19 cellular contexts compared by ENCODE assay signal in the genomic region with DNA sequence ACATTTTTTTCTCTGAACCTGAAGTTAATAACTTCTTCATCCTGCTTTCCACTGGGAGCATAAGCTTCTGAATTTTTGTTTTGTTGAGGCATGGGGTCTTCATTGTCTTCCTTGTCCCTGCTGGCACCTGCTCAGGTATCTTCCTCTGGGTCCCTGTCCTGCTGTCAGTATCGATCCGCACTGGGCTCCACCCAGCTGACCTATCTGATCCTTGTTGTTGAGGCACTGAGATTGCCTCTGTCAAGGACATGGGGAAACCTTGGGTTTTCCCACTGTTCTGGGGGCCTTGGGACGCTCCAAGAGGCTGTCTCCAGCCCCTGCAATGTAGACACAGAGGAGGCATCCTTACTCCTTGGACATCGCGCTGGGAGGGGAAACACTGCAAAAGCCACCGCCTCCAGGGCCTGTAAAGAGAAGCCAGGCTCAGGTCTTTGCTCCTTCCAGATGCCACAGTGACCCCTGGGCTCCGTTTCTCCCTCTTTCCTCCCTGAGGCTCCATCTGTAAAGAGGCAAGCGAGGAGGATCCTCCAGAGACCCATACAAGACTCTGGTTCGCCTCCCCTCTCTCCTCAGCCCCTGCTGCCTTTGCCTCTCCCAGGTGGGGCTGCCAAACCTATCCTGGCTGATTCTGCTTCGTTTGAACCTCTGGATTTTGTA. TPM values are rescaled to one million over a fixed set of nuclear protein-coding genes. Genes with fewer than 3 reads are reported as not detected.
DNase-seq lines count a peak whose midpoint lies in the region; ATAC-seq and TF ChIP-seq lines count a peak whose summit lies in the region.
"Had no signal": no experiment of that assay in that cellular context is flagged by ENCODE, and none has a peak within 500 bp of the region (broad histone marks: within the 10 kb centered on the region; RNA-seq: fewer than 3 reads in every experiment).

No MANE protein-coding gene starts in this region.

- TF ChIP-seq CTCF in left ventricle myocardium inferior (IDR thresholded peaks at IDR 0.05; ENCODE audit: borderline replicate concordance) (no peak), right atrium auricular region (IDR thresholded peaks at IDR 0.05) (no peak), neural crest cell (conservative IDR thresholded peaks at IDR 0.05) (no peak), foreskin fibroblast (IDR thresholded peaks at IDR 0.05; ENCODE audit: low read depth, low read length) (no peak)

- DNase-seq in left ventricle myocardium inferior (no peak), right atrium auricular region (ENCODE audit: low spot score) (no peak), neural crest cell (ENCODE audit: low read depth, low spot score) (no peak), foreskin fibroblast (no peak)
- DNase-seq in central memory CD4-positive, alpha-beta T cell: no peak
- DNase-seq in activated CD8-positive, alpha-beta memory T cell treated with anti-CD3 and anti-CD28 coated beads, Interleukin-2, amount 10 ng/mL, durations not matched to agents 7 days and 5 days: no peak
- DNase-seq: Calu3; CD8-positive, alpha-beta T cell; KG1; NCI-H187 treated with DMSO at 0.1 percent for 48 hours; NCI-H345; NCI-H524 treated with DMSO at 0.1 percent for 48 hours; PC-3; SIG-M5 had no signal

- H3K4me1 Mint-ChIP-seq in neural crest cell: peaks cover 38% of the 10 kb centered on the region
- H3K4me1 Mint-ChIP-seq in activated CD8-positive, alpha-beta memory T cell treated with anti-CD3 and anti-CD28 coated beads, Interleukin-2, amount 10 ng/mL, durations not matched to agents 7 days and 5 days: no peaks in the 10 kb centered on the region

- no peak overlapping the region for H3K4me3 ChIP-seq in left ventricle myocardium inferior
- H3K4me3 ChIP-seq in right atrium auricular region: no peak overlapping the region
- H3K4me3 ChIP-seq in iPS-15b (ENCODE audit: low read depth, low read length): no peak overlapping the region
- H3K4me3 ChIP-seq in foreskin fibroblast (ENCODE audit: low read depth in 1 of 2, low read length in 2 of 2): no peak overlapping the region
- H3K4me3 ChIP-seq: A549; BLaER1 treated with 17β-estradiol and CSF1 and Interleukin-3, amounts not matched to agents 10 nM and 100 nM; GM12878 had no signal

- intact Hi-C loops in left ventricle myocardium inferior (cut with micrococcal nuclease): no loop called here

- ATAC-seq in activated CD8-positive, alpha-beta memory T cell treated with anti-CD3 and anti-CD28 coated beads, Interleukin-2, amount 10 ng/mL, durations not matched to agents 7 days and 5 days: no peak
- ATAC-seq: A549; CD8-positive, alpha-beta T cell; GM12878; PC-3 had no signal

- H3K36me3 Mint-ChIP-seq in neural crest cell (ENCODE audit: low read depth): no peaks in the 10 kb centered on the region
- no peaks in the 10 kb centered on the region for H3K36me3 Mint-ChIP-seq in activated CD8-positive, alpha-beta memory T cell treated with anti-CD3 and anti-CD28 coated beads, Interleukin-2, amount 10 ng/mL, durations not matched to agents 7 days and 5 days
- H3K36me3 Mint-ChIP-seq: CD8-positive, alpha-beta T cell had no signal

- no peaks in the 10 kb centered on the region for H3K36me3 ChIP-seq in left ventricle myocardium inferior
- H3K36me3 ChIP-seq in right atrium auricular region: no peaks in the 10 kb centered on the region
- H3K36me3 ChIP-seq in iPS-15b (ENCODE audit: control insufficient read depth, insufficient read depth, low read length): no peaks in the 10 kb centered on the region
- H3K36me3 ChIP-seq: BLaER1 treated with 17β-estradiol and CSF1 and Interleukin-3, amounts not matched to agents 10 nM and 100 nM had no signal

- H3K27ac ChIP-seq in left ventricle myocardium inferior (replicated peaks): peak overlapping the region; percentile 46
- H3K27ac ChIP-seq in right atrium auricular region: no peak overlapping the region
- H3K27ac ChIP-seq: A549; BLaER1 treated with 17β-estradiol and CSF1 and Interleukin-3, amounts not matched to agents 10 nM and 100 nM; RWPE1 had no signal

- H3K4me3 Mint-ChIP-seq in neural crest cell: peak overlapping the region; percentile 54
- no peak overlapping the region for H3K4me3 Mint-ChIP-seq in activated CD8-positive, alpha-beta memory T cell treated with anti-CD3 and anti-CD28 coated beads, Interleukin-2, amount 10 ng/mL, durations not matched to agents 7 days and 5 days
- H3K4me3 Mint-ChIP-seq: CD8-positive, alpha-beta T cell had no signal

- H3K9ac ChIP-seq in iPS-15b (ENCODE audit: low read depth, low read length): peak overlapping the region; percentile 24
- H3K9ac ChIP-seq: BLaER1 treated with 17β-estradiol and CSF1 and Interleukin-3, amounts not matched to agents 10 nM and 100 nM had no signal

- H3K27ac Mint-ChIP-seq in neural crest cell (ENCODE audit: unreplicated experiment): peak overlapping the region; percentile 90
- no peak overlapping the region for H3K27ac Mint-ChIP-seq in activated CD8-positive, alpha-beta memory T cell treated with anti-CD3 and anti-CD28 coated beads, Interleukin-2, amount 10 ng/mL, durations not matched to agents 7 days and 5 days
- H3K27ac Mint-ChIP-seq: CD8-positive, alpha-beta T cell had no signal

- H3K27me3 ChIP-seq in left ventricle myocardium inferior (ENCODE audit: low read depth) (no peaks in the 10 kb centered on the region), right atrium auricular region (no peaks in the 10 kb centered on the region), iPS-15b (ENCODE audit: control insufficient read depth, insufficient read depth, low read length) (no peaks in the 10 kb centered on the region)
- H3K27me3 ChIP-seq: BLaER1 treated with 17β-estradiol and CSF1 and Interleukin-3, amounts not matched to agents 10 nM and 100 nM had no signal

- H3K27me3 Mint-ChIP-seq in neural crest cell (ENCODE audit: low read depth): no peaks in the 10 kb centered on the region
- peaks cover 55% of the 10 kb centered on the region for H3K27me3 Mint-ChIP-seq in activated CD8-positive, alpha-beta memory T cell treated with anti-CD3 and anti-CD28 coated beads, Interleukin-2, amount 10 ng/mL, durations not matched to agents 7 days and 5 days

- H3K9me3 Mint-ChIP-seq in neural crest cell: no peaks in the 10 kb centered on the region
- no peaks in the 10 kb centered on the region for H3K9me3 Mint-ChIP-seq in activated CD8-positive, alpha-beta memory T cell treated with anti-CD3 and anti-CD28 coated beads, Interleukin-2, amount 10 ng/mL, durations not matched to agents 7 days and 5 days (ENCODE audit: low read depth)
- H3K9me3 Mint-ChIP-seq: CD8-positive, alpha-beta T cell had no signal

- CTCF ChIA-PET in activated CD8-positive, alpha-beta memory T cell treated with anti-CD3 and anti-CD28 coated beads, Interleukin-2, amount 10 ng/mL, durations not matched to agents 7 days and 5 days (lab: Charles Lee): interaction anchor here (3.9 kb wide), 1 partner anchor 29 kb away, joined by 11 read pairs; no protein-coding TSS in a partner anchor

- H3K4me1 ChIP-seq in left ventricle myocardium inferior (peaks cover 14% of the 10 kb centered on the region), right atrium auricular region (no peaks in the 10 kb centered on the region), iPS-15b (ENCODE audit: control insufficient read depth, insufficient read depth, low read length) (peaks cover 3% of the 10 kb centered on the region)
- H3K4me1 ChIP-seq: A549 had no signal

- H3K9me3 ChIP-seq in left ventricle myocardium inferior (replicated peaks) (no peaks in the 10 kb centered on the region), right atrium auricular region (no peaks in the 10 kb centered on the region), iPS-15b (ENCODE audit: control insufficient read depth, insufficient read depth, low read length) (no peaks in the 10 kb centered on the region)
- H3K9me3 ChIP-seq: A549 had no signal

RNA-seq across cellular contexts. Expression of a gene that starts 8.6 kb away (rescaled TPM):
- total RNA-seq in left ventricle myocardium inferior (75.4 TPM), right atrium auricular region (10 to 100 TPM; 81.8 to 86.0 TPM), neural crest cell (126 and 136 TPM in 2 replicates)
- total RNA-seq in activated CD8-positive, alpha-beta memory T cell treated with anti-CD3 and anti-CD28 coated beads, Interleukin-2, amount 10 ng/mL, durations not matched to agents 7 days and 5 days: 1 to 10 TPM in 1 of 2 experiments, under 1 TPM in 1; 0.99 to 1.9 TPM

Comparison
In these comparisons a context has a peak if more than half of its experiments do, and no peak if none do; other contexts are left out.
1. RNA of a gene that starts 8.6 kb away (total RNA-seq): 126 to 136 TPM in neural crest cell, 81.8 to 86.0 TPM in right atrium auricular region and 75.4 TPM in left ventricle myocardium inferior (single experiment); 0.99 to 1.9 TPM in activated CD8-positive, alpha-beta memory T cell treated with anti-CD3 and anti-CD28 coated beads, Interleukin-2, amount 10 ng/mL, durations not matched to agents 7 days and 5 days; every median in the first group is over 10 times any median in the second.